Comparison of ENCODE assay signal across 1 cellular context in genomic region chr14:24143511-24143910, GRCh38.
TF ChIP-seq lines count a peak whose summit lies in the region.

No MANE protein-coding gene starts in this region.

TF ChIP-seq in IMR-90, 13 proteins besides CTCF, POLR2A, EP300 and RAD21:
- no peak for TF ChIP-seq MXI1 (IDR thresholded peaks at IDR 0.05; ENCODE audit: borderline replicate concordance, low read depth, low read length)
- TF ChIP-seq RCOR1 (IDR thresholded peaks at IDR 0.05; ENCODE audit: insufficient replicate concordance, low read length), result no peak
- no peak for TF ChIP-seq NFE2L2 (IDR thresholded peaks at IDR 0.05; ENCODE audit: low read depth, low read length)
